Comparison of ENCODE assay signal across 1 cellular context in the genomic region with DNA sequence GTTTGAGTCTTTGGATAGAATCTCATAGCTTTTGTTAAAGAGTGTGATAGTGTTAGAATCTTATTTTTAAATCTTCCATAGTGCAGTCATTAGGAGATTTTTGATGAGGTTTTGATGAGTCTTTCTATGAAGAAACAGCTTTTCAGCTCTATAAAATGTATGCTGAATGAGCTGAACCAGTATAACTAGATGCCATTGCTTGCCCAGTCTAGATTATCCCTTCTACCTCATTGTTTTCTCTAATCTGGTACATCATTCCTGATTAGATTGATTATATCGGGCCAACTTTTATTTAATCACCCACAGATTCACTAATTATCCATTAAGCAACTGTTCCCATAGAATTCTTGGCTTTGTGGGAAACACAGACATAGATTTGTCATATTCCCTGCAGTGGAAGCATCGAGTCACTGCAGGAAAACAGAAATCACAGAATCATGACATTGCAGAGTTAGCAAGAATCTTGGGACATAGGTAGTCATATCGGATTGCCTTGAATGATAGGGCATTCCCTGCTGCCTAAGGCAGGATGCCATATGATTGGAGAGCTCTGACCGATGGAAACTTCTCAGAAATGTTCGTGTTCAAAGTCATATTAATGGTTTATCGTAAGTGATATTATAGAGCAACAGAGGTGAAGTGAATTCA.
TF ChIP-seq lines count a peak whose summit lies in the region.

No MANE protein-coding gene starts in this region.

TF ChIP-seq in SK-N-SH, 30 proteins besides CTCF, POLR2A, EP300 and RAD21 (continued from another document):
- TF ChIP-seq TCF12 (IDR thresholded peaks at IDR 0.05) (no peak), GABPA (IDR thresholded peaks at IDR 0.05; ENCODE audit: low read depth) (no peak), FOXM1 (IDR thresholded peaks at IDR 0.05; ENCODE audit: low read depth) (no peak), SIN3A (IDR thresholded peaks at IDR 0.05; ENCODE audit: borderline replicate concordance, low read depth, low read length) (no peak), RCOR1 (IDR thresholded peaks at IDR 0.05; ENCODE audit: low read length) (no peak), NRF1 (IDR thresholded peaks at IDR 0.05; ENCODE audit: low read depth, low read length) (no peak), RFX5 (IDR thresholded peaks at IDR 0.05; ENCODE audit: low read length) (no peak), FOSL2 (IDR thresholded peaks at IDR 0.05; ENCODE audit: borderline replicate concordance, low read depth) (no peak), MEF2A (IDR thresholded peaks at IDR 0.05; ENCODE audit: borderline replicate concordance, low read depth) (no peak), EZH2phosphoT487 (IDR thresholded peaks at IDR 0.05; ENCODE audit: borderline replicate concordance, low read depth) (no peak)
